ENCODE assay signal across 9 cellular contexts in genomic region chr5:142800776-142801494, GRCh38. TPM values are rescaled to one million over a fixed set of nuclear protein-coding genes. Genes with fewer than 3 reads are reported as not detected.
DNase-seq lines count a peak whose midpoint lies in the region; ATAC-seq and TF ChIP-seq lines count a peak whose summit lies in the region.
"Had no signal": no experiment of that assay in that cellular context is flagged by ENCODE, and none has a peak within 500 bp of the region (broad histone marks: within the 10 kb centered on the region; RNA-seq: fewer than 3 reads in every experiment).

No MANE protein-coding gene starts in this region.

- peak overlapping the region; percentile 34 for H3K4me3 ChIP-seq in thymus (ENCODE audit: low read length)
- no peak overlapping the region for H3K4me3 ChIP-seq in A673 (ENCODE audit: low read depth, low read length, poor library complexity, severe bottlenecking)

- H3K4me3 Mint-ChIP-seq in activated T-cell treated with anti-CD3 and anti-CD28 coated beads, Interleukin-2, amount 50 U/mL, for 24 hours: peak overlapping the region; percentile 77

- intact Hi-C loops in A673 (cut with micrococcal nuclease; ENCODE audit: unreplicated experiment): no loop called here

- BruUV-seq in A673 (replicated peaks; lab: Mats Ljungman, UMichigan): no TSS peak

- CTCF ChIA-PET in A673 (lab: Charles Lee): no interaction called here

- H3K36me3 ChIP-seq in thymus (ENCODE audit: control insufficient read depth, insufficient read depth) (no peaks in the 10 kb centered on the region), A673 (ENCODE audit: insufficient read depth, low read length, poor library complexity, severe bottlenecking) (no peaks in the 10 kb centered on the region)

- no peak for DNase-seq in activated CD4-positive, CD25-positive, alpha-beta regulatory T cell treated with anti-CD3 and anti-CD28 coated beads, Interleukin-2, amount 50 U/mL, for 72 hours
- DNase-seq in activated T-cell treated with anti-CD3 and anti-CD28 coated beads, Interleukin-2, amount 50 U/mL, for 24 hours: peak; percentile 51
- no peak for DNase-seq in glomerular visceral epithelial cell (ENCODE audit: extremely low spot score)
- no peak for DNase-seq in A673 (ENCODE audit: low spot score)
- no peak for DNase-seq in SHP77 (lab: John Stamatoyannopoulos, UW)
- DNase-seq: NCI-H774 had no signal

- H3K27me3 ChIP-seq in thymus (ENCODE audit: control insufficient read depth, insufficient read depth) (no peaks in the 10 kb centered on the region), A673 (replicated peaks; ENCODE audit: insufficient read depth, low read depth, low read length, poor library complexity) (no peaks in the 10 kb centered on the region)

- H3K27ac Mint-ChIP-seq in activated T-cell treated with anti-CD3 and anti-CD28 coated beads, Interleukin-2, amount 50 U/mL, for 24 hours: peak overlapping the region; percentile 98

- ATAC-seq in activated CD4-positive, CD25-positive, alpha-beta regulatory T cell treated with anti-CD3 and anti-CD28 coated beads, Interleukin-2, amount 50 U/mL, for 24 hours: peak; percentile 80 to 86
- peak; percentile 81 for ATAC-seq in HG03432 (IDR thresholded peaks at IDR 0.05; ENCODE audit: unreplicated experiment)

- TF ChIP-seq CTCF in A673 (conservative IDR thresholded peaks at IDR 0.05; ENCODE audit: low read depth, low read length): no peak

- H3K4me1 Mint-ChIP-seq in activated T-cell treated with anti-CD3 and anti-CD28 coated beads, Interleukin-2, amount 50 U/mL, for 24 hours (ENCODE audit: low read depth): peaks cover 73% of the 10 kb centered on the region

- H3K9me3 ChIP-seq in thymus (ENCODE audit: control insufficient read depth) (no peaks in the 10 kb centered on the region), A673 (ENCODE audit: low read depth, low read length, poor library complexity, severe bottlenecking) (no peaks in the 10 kb centered on the region)

- no peaks in the 10 kb centered on the region for H3K36me3 Mint-ChIP-seq in activated T-cell treated with anti-CD3 and anti-CD28 coated beads, Interleukin-2, amount 50 U/mL, for 24 hours (ENCODE audit: low read depth)

- no peaks in the 10 kb centered on the region for H3K9me3 Mint-ChIP-seq in activated T-cell treated with anti-CD3 and anti-CD28 coated beads, Interleukin-2, amount 50 U/mL, for 24 hours

- H3K27me3 Mint-ChIP-seq in activated T-cell treated with anti-CD3 and anti-CD28 coated beads, Interleukin-2, amount 50 U/mL, for 24 hours: no peaks in the 10 kb centered on the region

- peak overlapping the region; percentile 94 for H3K27ac ChIP-seq in thymus (ENCODE audit: low read depth)
- no peak overlapping the region for H3K27ac ChIP-seq in A673 (ENCODE audit: low read depth, low read length, poor library complexity, severe bottlenecking)

- POLR2A ChIA-PET in A673 (lab: Charles Lee; ENCODE audit: low non-redundant PET): no interaction called here

- H3K4me1 ChIP-seq in thymus (ENCODE audit: control insufficient read depth, insufficient read depth, low read length): peaks cover 57% of the 10 kb centered on the region
- H3K4me1 ChIP-seq in A673 (ENCODE audit: insufficient read depth, low read length, poor library complexity, severe bottlenecking): no peaks in the 10 kb centered on the region

- 25% methylated on average over 6 of the region's 6 CpGs for WGBS in thymus

RNA-seq across cellular contexts. Expression of gene ARHGAP26, which starts 30.8 kb away (rescaled TPM):
- polyA plus RNA-seq in thymus: 15.1 TPM
- total RNA-seq in A673 (2021): 25.5 and 25.8 TPM in 2 replicates
